ENCODE assay signal across 11 cellular contexts in genomic region chr2:210459925-210460862, GRCh38. TPM values are rescaled to one million over a fixed set of nuclear protein-coding genes. Genes with fewer than 3 reads are reported as not detected.
DNase-seq lines count a peak whose midpoint lies in the region; ATAC-seq and TF ChIP-seq lines count a peak whose summit lies in the region.
"Had no signal": no experiment of that assay in that cellular context is flagged by ENCODE, and none has a peak within 500 bp of the region (broad histone marks: within the 10 kb centered on the region; RNA-seq: fewer than 3 reads in every experiment).

No MANE protein-coding gene starts in this region.

- H3K4me3 ChIP-seq in SK-N-SH (ENCODE audit: low read depth in 2 of 2, low read length in 1 of 2) = no peak overlapping the region

- CTCF ChIA-PET in SK-N-SH (lab: Yijun Ruan, JAX) = interaction anchor here (0.6 to 0.7 kb wide), 2 partner anchors 16 to 1034 kb away, joined by 3 to 4 read pairs; no protein-coding TSS in a partner anchor

- H3K9me2 ChIP-seq in SK-N-SH = no peaks in the 10 kb centered on the region

- no peaks in the 10 kb centered on the region for H3K27me3 ChIP-seq in SK-N-SH (ENCODE audit: insufficient read depth)

- H2AFZ ChIP-seq in SK-N-SH (ENCODE audit: low read depth) = no peak overlapping the region

- WGBS in SK-N-SH (ENCODE audit: low lambda C conversion rate) = 87% methylated on average over 7 of the region's 7 CpGs

- no peak overlapping the region for H3K9ac ChIP-seq in SK-N-SH

- H3K79me2 ChIP-seq in SK-N-SH (ENCODE audit: insufficient read depth) = no peaks in the 10 kb centered on the region

- no peak for TF ChIP-seq RAD21 in SK-N-SH (IDR thresholded peaks at IDR 0.05; ENCODE audit: low read length)

- ATAC-seq in GM18505 (IDR thresholded peaks at IDR 0.05; ENCODE audit: unreplicated experiment) = peak; percentile 76
- peak; percentile 52 for ATAC-seq in GM21526 (IDR thresholded peaks at IDR 0.05; ENCODE audit: low FRiP score, unreplicated experiment)
- peak; percentile 54 for ATAC-seq in HG03108 (IDR thresholded peaks at IDR 0.05; ENCODE audit: unreplicated experiment)

- TF ChIP-seq EP300 in SK-N-SH (IDR thresholded peaks at IDR 0.05; ENCODE audit: borderline replicate concordance in 1 of 2, low read depth in 1 of 2, low read length in 1 of 2) = no peak

- no peaks in the 10 kb centered on the region for H4K20me1 ChIP-seq in SK-N-SH (ENCODE audit: insufficient read depth)

- POLR2A ChIA-PET in SK-N-SH (lab: Yijun Ruan, JAX) = no interaction called here

- H3K4me2 ChIP-seq in SK-N-SH = no peak overlapping the region

- peaks cover 51 to 80% of the 10 kb centered on the region in 2 experiments for H3K36me3 ChIP-seq in SK-N-SH (replicated peaks in 1 of 2; ENCODE audit: control insufficient read depth in 1 of 2, insufficient read depth in 2 of 2, low read length in 1 of 2)

- TF ChIP-seq POLR2A in GM18505 (IDR thresholded peaks at IDR 0.05; ENCODE audit: borderline replicate concordance, extremely low read depth, insufficient read depth, insufficient read length) = no peak

- peaks cover 0 to 11% of the 10 kb centered on the region in 2 experiments; a peak in 3 of 4 replicates for H3K4me1 ChIP-seq in SK-N-SH (ENCODE audit: control insufficient read depth in 1 of 2, insufficient read depth in 2 of 2, low read depth in 1 of 2, low read length in 1 of 2)

- H3K9me3 ChIP-seq in SK-N-SH = no peaks in the 10 kb centered on the region

- no peak for TF ChIP-seq CTCF in SK-N-SH (IDR thresholded peaks at IDR 0.05)

- H3K27ac ChIP-seq in SK-N-SH (ENCODE audit: low read depth in 2 of 2, low read length in 1 of 2) = no peak overlapping the region

- DNase-seq in germinal center (ENCODE audit: low spot score) (peak; percentile 14), NCI-H446 (lab: John Stamatoyannopoulos, UW) (no peak), SK-N-SH (no peak), HuH-7.5 (ENCODE audit: low spot score) (no peak)
- no peak for DNase-seq in effector CD4-positive, alpha-beta T cell
- DNase-seq: CD4-positive, alpha-beta T cell; NCI-H2081 treated with DMSO at 0.1 percent for 48 hours; occipital lobe had no signal

- H3F3A ChIP-seq in SK-N-SH (replicated peaks; ENCODE audit: insufficient read depth) = no peaks in the 10 kb centered on the region

TF ChIP-seq in SK-N-SH, 30 proteins besides CTCF, POLR2A, EP300 and RAD21:
- TF ChIP-seq ZBTB33 (IDR thresholded peaks at IDR 0.05; ENCODE audit: borderline replicate concordance, low read depth) (no peak), GABPA (IDR thresholded peaks at IDR 0.05; ENCODE audit: low read depth) (no peak), MAX (IDR thresholded peaks at IDR 0.05; ENCODE audit: low read depth) (no peak), NFIC (IDR thresholded peaks at IDR 0.05; ENCODE audit: borderline replicate concordance) (no peak), TCF12 (IDR thresholded peaks at IDR 0.05) (no peak), ELF1 (IDR thresholded peaks at IDR 0.05) (no peak), USF2 (IDR thresholded peaks at IDR 0.05; ENCODE audit: borderline replicate concordance, low read depth, low read length) (no peak), USF1 (IDR thresholded peaks at IDR 0.05; ENCODE audit: borderline replicate concordance, low read depth) (no peak), EZH2phosphoT487 (IDR thresholded peaks at IDR 0.05; ENCODE audit: borderline replicate concordance, low read depth) (no peak), REST (IDR thresholded peaks at IDR 0.05; ENCODE audit: low read depth, low read length) (no peak), GATA2 (CRISPR knock-in tag; IDR thresholded peaks at IDR 0.05) (no peak), RXRA (IDR thresholded peaks at IDR 0.05; ENCODE audit: borderline replicate concordance, low read depth) (no peak), RCOR1 (IDR thresholded peaks at IDR 0.05; ENCODE audit: low read length) (no peak), FOXM1 (IDR thresholded peaks at IDR 0.05; ENCODE audit: low read depth) (no peak), NRF1 (IDR thresholded peaks at IDR 0.05; ENCODE audit: low read depth, low read length) (no peak), FOSL2 (IDR thresholded peaks at IDR 0.05; ENCODE audit: borderline replicate concordance, low read depth) (no peak), JUND (IDR thresholded peaks at IDR 0.05) (no peak), TEAD4 (IDR thresholded peaks at IDR 0.05; ENCODE audit: borderline replicate concordance, insufficient read depth) (no peak), YY1 (IDR thresholded peaks at IDR 0.05; ENCODE audit: low read depth) (no peak), MXI1 (IDR thresholded peaks at IDR 0.05; ENCODE audit: low read depth, low read length) (no peak)

RNA-seq across cellular contexts. Expression of gene LANCL1, which starts 16.4 kb away (rescaled TPM):
- 34.3 and 52.6 TPM in 2 replicates for polyA plus RNA-seq in SK-N-SH (2012; rRNA removed)
- polyA plus RNA-seq in SK-N-SH (2012; cell fraction: cytosol; rRNA removed) = 42.4 and 45.2 TPM in 2 replicates
- 40.6 and 62.3 TPM in 2 replicates for polyA plus RNA-seq in SK-N-SH (2012; cell fraction: nucleus; rRNA removed)
